Comparison of ENCODE assay signal across 1 cellular context in genomic region chr1:169361281-169361680, GRCh38.
TF ChIP-seq lines count a peak whose summit lies in the region.

No MANE protein-coding gene starts in this region.

TF ChIP-seq in WTC11, 78 proteins besides CTCF, POLR2A, EP300 and RAD21 (continued from another document):
- TF ChIP-seq PRDM15 (CRISPR knock-in tag; IDR thresholded peaks at IDR 0.05) (no peak), ETV6 (CRISPR knock-in tag; IDR thresholded peaks at IDR 0.05) (no peak), RELA (CRISPR knock-in tag; IDR thresholded peaks at IDR 0.05; ENCODE audit: borderline replicate concordance) (no peak), NR3C1 (CRISPR knock-in tag; conservative IDR thresholded peaks at IDR 0.05; ENCODE audit: low read depth) (no peak)
- TF ChIP-seq, protein P1, sequence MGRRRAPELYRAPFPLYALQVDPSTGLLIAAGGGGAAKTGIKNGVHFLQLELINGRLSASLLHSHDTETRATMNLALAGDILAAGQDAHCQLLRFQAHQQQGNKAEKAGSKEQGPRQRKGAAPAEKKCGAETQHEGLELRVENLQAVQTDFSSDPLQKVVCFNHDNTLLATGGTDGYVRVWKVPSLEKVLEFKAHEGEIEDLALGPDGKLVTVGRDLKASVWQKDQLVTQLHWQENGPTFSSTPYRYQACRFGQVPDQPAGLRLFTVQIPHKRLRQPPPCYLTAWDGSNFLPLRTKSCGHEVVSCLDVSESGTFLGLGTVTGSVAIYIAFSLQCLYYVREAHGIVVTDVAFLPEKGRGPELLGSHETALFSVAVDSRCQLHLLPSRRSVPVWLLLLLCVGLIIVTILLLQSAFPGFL (CRISPR knock-in tag; IDR thresholded peaks at IDR 0.05; ENCODE audit: borderline replicate concordance), result no peak
